ENCODE assay signal across 1 cellular context in the genomic region with DNA sequence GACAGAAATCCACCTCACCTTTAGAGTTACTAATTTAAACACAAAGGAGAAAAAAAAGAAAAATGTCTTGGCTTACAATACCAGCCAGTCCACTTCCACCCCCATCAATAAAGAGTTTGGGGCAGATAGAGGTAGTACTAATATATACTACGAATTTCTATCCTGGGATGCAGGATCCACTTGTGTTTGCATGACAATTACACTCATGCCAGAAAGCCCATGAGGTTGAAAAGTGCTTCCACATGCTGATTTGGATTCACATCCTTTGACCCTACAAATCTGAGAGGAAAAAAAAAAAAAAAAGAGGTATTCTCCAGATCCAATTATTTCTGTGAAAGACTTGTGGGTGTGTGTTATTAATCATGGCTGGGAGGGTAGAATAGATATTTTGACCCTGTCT.
TF ChIP-seq lines count a peak whose summit lies in the region.

No MANE protein-coding gene starts in this region.

TF ChIP-seq in GM23338, 12 proteins besides CTCF, POLR2A, EP300 and RAD21 (continued from another document):
- TF ChIP-seq ZNF462 (CRISPR knock-in tag; IDR thresholded peaks at IDR 0.05) (no peak), EZH2 (IDR thresholded peaks at IDR 0.05; ENCODE audit: low read depth, unreplicated experiment) (no peak), NANOG (IDR thresholded peaks at IDR 0.05; ENCODE audit: borderline replicate concordance) (no peak), ZNF331 (CRISPR knock-in tag; IDR thresholded peaks at IDR 0.05; ENCODE audit: low read depth) (no peak), CREB1 (CRISPR knock-in tag; IDR thresholded peaks at IDR 0.05; ENCODE audit: low read depth) (no peak), ETS1 (IDR thresholded peaks at IDR 0.05) (no peak), POLR2AphosphoS5 (IDR thresholded peaks at IDR 0.05; ENCODE audit: low read depth) (no peak), EZH2phosphoT487 (IDR thresholded peaks at IDR 0.05; ENCODE audit: unreplicated experiment) (no peak)
TF ChIP-seq in GM23338: peak in this region for 0.
